Comparison of ENCODE assay signal across 18 cellular contexts in genomic region chr10:26960308-26960707, GRCh38.
DNase-seq lines count a peak whose midpoint lies in the region; TF ChIP-seq lines count a peak whose summit lies in the region.
"Had no signal": no experiment of that assay in that cellular context is flagged by ENCODE, and none has a peak within 500 bp of the region (broad histone marks: within the 10 kb centered on the region; RNA-seq: fewer than 3 reads in every experiment).

No MANE protein-coding gene starts in this region.

- H3K4me1 ChIP-seq in HAP-1: no peaks in the 10 kb centered on the region
- H3K4me1 ChIP-seq: SJCRH30 had no signal

- CTCF ChIA-PET in GM10248 (lab: Yijun Ruan, JAX): no interaction called here

- no peaks in the 10 kb centered on the region for H3K9me3 ChIP-seq in HAP-1
- H3K9me3 ChIP-seq: SJCRH30 had no signal

- POLR2A ChIA-PET in GM10248 (lab: Yijun Ruan, JAX): no interaction called here

- H3K4me3 ChIP-seq in fibroblast of the aortic adventitia (ENCODE audit: low read depth, low read length): no peak overlapping the region
- H3K4me3 ChIP-seq in HAP-1: no peak overlapping the region
- H3K4me3 ChIP-seq: SJCRH30 had no signal

- in situ Hi-C loops in HAP-1 (cut with MboI; ENCODE audit: low sequenced_read_pairs): no loop called here

- H3K36me3 ChIP-seq in HAP-1 (replicated peaks): no peaks in the 10 kb centered on the region
- H3K36me3 ChIP-seq: SJCRH30 had no signal

- no peaks in the 10 kb centered on the region for H3K27me3 ChIP-seq in HAP-1 (ENCODE audit: low read depth)
- H3K27me3 ChIP-seq: SJCRH30 had no signal

- TF ChIP-seq CTCF in fibroblast of the aortic adventitia (IDR thresholded peaks at IDR 0.05; ENCODE audit: insufficient read depth, low read length) (no peak), GM10248 (IDR thresholded peaks at IDR 0.05; ENCODE audit: control extremely low read depth, extremely low read depth, low read depth, missing control alignments) (no peak)

- DNase-seq in GM03348 (ENCODE audit: low spot score) (peak; percentile 47), astrocyte of the hippocampus (ENCODE audit: low read depth, low spot score) (peak; percentile 15), fibroblast of the aortic adventitia (ENCODE audit: low read depth) (peak; percentile 43), HAP-1 (ENCODE audit: low spot score in 2 of 2) (no peak), GM10248 (ENCODE audit: extremely low spot score) (no peak)
- no peak for DNase-seq in stimulated activated naive CD4-positive, alpha-beta T cell (lab: John Stamatoyannopoulos, UW)
- no peak for DNase-seq in activated CD4-positive, alpha-beta T cell treated with anti-CD3 and anti-CD28 coated beads for 1 hour
- DNase-seq: Calu3; CD8-positive, alpha-beta memory T cell; DMS153; KBM-7; NCI-H1694; NCI-H2081; NCI-H2171 treated with DMSO at 0.1 percent for 48 hours; NCI-H526 treated with DMSO at 0.1 percent for 48 hours; OCI-M1; SJCRH30; T-helper 1 cell had no signal

Comparison
In these comparisons a context has a peak if more than half of its experiments do, and no peak if none do; other contexts are left out.
1. DNase-seq: peak in GM03348 (single experiment), astrocyte of the hippocampus (single experiment) and fibroblast of the aortic adventitia (single experiment); none in HAP-1 (0 of 2), stimulated activated naive CD4-positive, alpha-beta T cell (0 of 6), GM10248 (single experiment) and activated CD4-positive, alpha-beta T cell treated with anti-CD3 and anti-CD28 coated beads for 1 hour (single experiment).